In genomic region chr7:27161214-27161720, GRCh38 we compare ENCODE assay signal across 8 cellular contexts. TPM values are rescaled to one million over a fixed set of nuclear protein-coding genes. Genes with fewer than 3 reads are reported as not detected.
DNase-seq lines count a peak whose midpoint lies in the region; ATAC-seq, FAIRE-seq and TF ChIP-seq lines count a peak whose summit lies in the region.

No MANE protein-coding gene starts in this region.

- H3K36me3 ChIP-seq in endodermal cell (ENCODE audit: control insufficient read depth, insufficient read depth, low read length) (no peaks in the 10 kb centered on the region), neuronal stem cell (replicated peaks in 1 of 2; ENCODE audit: control insufficient read depth in 2 of 2, insufficient read depth in 2 of 2, low read length in 2 of 2) (no peaks in the 10 kb centered on the region)

- no peak overlapping the region for H3K18ac ChIP-seq in neuronal stem cell (ENCODE audit: low read length)

- peak; percentile 81 for DNase-seq in GDM1 (lab: John Stamatoyannopoulos, UW)
- peak; percentile 84 for DNase-seq in NOMO-1 treated with DMSO at 0.1 percent for 48 hours (lab: John Stamatoyannopoulos, UW; ENCODE audit: unreplicated experiment)
- no peak for DNase-seq in endodermal cell
- DNase-seq in neuronal stem cell (ENCODE audit: low spot score), result no peak
- no peak for DNase-seq in NCI-H1417 treated with DMSO at 0.1 percent for 48 hours (lab: John Stamatoyannopoulos, UW)
- DNase-seq in H54 (ENCODE audit: insufficient read length, low spot score), result no peak

- ATAC-seq in HG03565 (IDR thresholded peaks at IDR 0.05; ENCODE audit: unreplicated experiment) (no peak), GM21360 (IDR thresholded peaks at IDR 0.05; ENCODE audit: unreplicated experiment) (no peak)

- H2BK12ac ChIP-seq in neuronal stem cell (ENCODE audit: low read length), result no peak overlapping the region

- H2AK5ac ChIP-seq in neuronal stem cell (ENCODE audit: low read depth, low read length), result no peak overlapping the region

- peaks cover 2% of the 10 kb centered on the region for H3K36me3 Mint-ChIP-seq in endodermal cell (ENCODE audit: low read depth)

- H4K91ac ChIP-seq in neuronal stem cell (ENCODE audit: low read depth, low read length, poor library complexity), result no peak overlapping the region

- WGBS in endodermal cell (ENCODE audit: insufficient coverage in 1 of 2, insufficient read length in 1 of 2), 2 experiments, result 0 to 12% methylated on average over 10 to 20 of the region's 27 CpGs
- no CpG with 5 or more reads among the region's 27 CpGs for WGBS in neuronal stem cell (ENCODE audit: extremely low coverage in 2 of 2, insufficient read length in 2 of 2, insufficient replicate concordance in 1 of 2), 2 donors

- H2BK120ac ChIP-seq in neuronal stem cell (ENCODE audit: low read depth, low read length), result no peak overlapping the region

- no peak overlapping the region for H3K4ac ChIP-seq in neuronal stem cell (ENCODE audit: low read length)

- H3K9me3 ChIP-seq in endodermal cell (ENCODE audit: control insufficient read depth, low read length) (peaks cover 26% of the 10 kb centered on the region), neuronal stem cell (replicated peaks in 1 of 2; ENCODE audit: control insufficient read depth in 2 of 2, insufficient read depth in 1 of 2, low read depth in 1 of 2, low read length in 2 of 2) (peaks cover 25 to 42% of the 10 kb centered on the region in 2 donors)

- no peak overlapping the region for H2BK15ac ChIP-seq in neuronal stem cell (ENCODE audit: low read length)

- no peak overlapping the region for H3K4me3 ChIP-seq in endodermal cell (ENCODE audit: low read length)
- H3K4me3 ChIP-seq in neuronal stem cell (ENCODE audit: low read length in 2 of 2), result peak overlapping the region in 1 of 2 donors; percentile 48

- H4K8ac ChIP-seq in neuronal stem cell (ENCODE audit: low read depth, low read length), result no peak overlapping the region

- H2AFZ ChIP-seq in neuronal stem cell (ENCODE audit: low read length), result peak overlapping the region; percentile 99

- no peak overlapping the region for H3K9ac ChIP-seq in endodermal cell (ENCODE audit: extremely low read depth, low read length, poor library complexity, severe bottlenecking)
- no peak overlapping the region for H3K9ac ChIP-seq in neuronal stem cell (ENCODE audit: low read depth, low read length, poor library complexity)

- no peak overlapping the region for H3K27ac Mint-ChIP-seq in endodermal cell

- H3K27ac ChIP-seq in endodermal cell (ENCODE audit: low read depth, low read length) (no peak overlapping the region), neuronal stem cell (replicated peaks; ENCODE audit: low read length) (no peak overlapping the region)

- peaks cover 2% of the 10 kb centered on the region for H3K79me1 ChIP-seq in neuronal stem cell (ENCODE audit: low read depth, low read length)

- H2BK5ac ChIP-seq in neuronal stem cell (ENCODE audit: low read length), result no peak overlapping the region

- H3K9me3 Mint-ChIP-seq in endodermal cell, result peaks cover 32% of the 10 kb centered on the region

- TF ChIP-seq CTCF in endodermal cell (conservative IDR thresholded peaks at IDR 0.05), result no peak

- H3K4me2 ChIP-seq in neuronal stem cell (ENCODE audit: insufficient read depth, low read length, poor library complexity, severe bottlenecking), result no peak overlapping the region

- H3K23ac ChIP-seq in neuronal stem cell (ENCODE audit: low read depth, low read length, poor library complexity), result no peak overlapping the region

- FAIRE-seq in H54 (lab: Jason Lieb, UNC), result no peak

- no peak overlapping the region for H3K14ac ChIP-seq in neuronal stem cell (ENCODE audit: low read length)

- H3K4me1 Mint-ChIP-seq in endodermal cell, result no peaks in the 10 kb centered on the region

- H3K27me3 ChIP-seq in endodermal cell (ENCODE audit: control insufficient read depth, insufficient read depth, low read length, poor library complexity, severe bottlenecking), result peaks cover 100% of the 10 kb centered on the region
- H3K27me3 ChIP-seq in neuronal stem cell (ENCODE audit: control insufficient read depth in 3 of 3, insufficient read depth in 3 of 3, low read depth in 1 of 3, low read length in 3 of 3), result peaks cover 74 to 97% (median 94%) of the 10 kb centered on the region in 3 experiments

- H3K27me3 Mint-ChIP-seq in endodermal cell (ENCODE audit: insufficient read depth), result peaks cover 99% of the 10 kb centered on the region

- H3K4me1 ChIP-seq in endodermal cell (ENCODE audit: control insufficient read depth, insufficient read depth, low read length), result no peaks in the 10 kb centered on the region
- no peaks in the 10 kb centered on the region for H3K4me1 ChIP-seq in neuronal stem cell (ENCODE audit: control insufficient read depth in 2 of 2, insufficient read depth in 1 of 2, low read depth in 1 of 2, low read length in 2 of 2)

- no peak for TF ChIP-seq POLR2A in H54 (IDR thresholded peaks at IDR 0.05; ENCODE audit: low read depth, low read length)

- peak overlapping the region; percentile 42 for H3K4me3 Mint-ChIP-seq in endodermal cell

RNA-seq across cellular contexts. Expression of gene HOXA9, which starts 4.1 kb away (rescaled TPM):
- total RNA-seq in endodermal cell, result not detected
- polyA plus RNA-seq in endodermal cell (2013, experiment 1 of 2), result 23.9 TPM
- 14.3 TPM for polyA plus RNA-seq in endodermal cell (2013, experiment 2 of 2)
- polyA plus RNA-seq in neuronal stem cell (2013, experiment 1 of 2), result not detected
- not detected for polyA plus RNA-seq in neuronal stem cell (2013, experiment 2 of 2)

RNA-seq across cellular contexts. Expression of gene HOXA7, which starts 4.8 kb away (rescaled TPM):
- total RNA-seq in endodermal cell, result not detected
- 7.1 TPM for polyA plus RNA-seq in endodermal cell (2013, experiment 1 of 2)
- 2.9 TPM for polyA plus RNA-seq in endodermal cell (2013, experiment 2 of 2)
- polyA plus RNA-seq in neuronal stem cell (2013, experiment 1 of 2), result not detected
- not detected for polyA plus RNA-seq in neuronal stem cell (2013, experiment 2 of 2)

RNA-seq across cellular contexts. Expression of gene HOXA3, which starts 8.9 kb away (rescaled TPM):
- total RNA-seq in endodermal cell, result not detected
- 19.4 TPM for polyA plus RNA-seq in endodermal cell (2013, experiment 1 of 2)
- polyA plus RNA-seq in endodermal cell (2013, experiment 2 of 2), result 15.9 TPM
- polyA plus RNA-seq in neuronal stem cell (2013, experiment 1 of 2), result not detected
- polyA plus RNA-seq in neuronal stem cell (2013, experiment 2 of 2), result not detected

RNA-seq across cellular contexts. Expression of gene HOXA10, which starts 12.9 kb away (rescaled TPM):
- not detected for total RNA-seq in endodermal cell
- 12.7 TPM for polyA plus RNA-seq in endodermal cell (2013, experiment 1 of 2)
- polyA plus RNA-seq in endodermal cell (2013, experiment 2 of 2), result 8.0 TPM
- polyA plus RNA-seq in neuronal stem cell (2013, experiment 1 of 2), result not detected
- not detected for polyA plus RNA-seq in neuronal stem cell (2013, experiment 2 of 2)

RNA-seq across cellular contexts. Expression of gene HOXA6, which starts 13.7 kb away (rescaled TPM):
- not detected for total RNA-seq in endodermal cell
- 8.6 TPM for polyA plus RNA-seq in endodermal cell (2013, experiment 1 of 2)
- 5.5 TPM for polyA plus RNA-seq in endodermal cell (2013, experiment 2 of 2)
- polyA plus RNA-seq in neuronal stem cell (2013, experiment 1 of 2), result not detected
- polyA plus RNA-seq in neuronal stem cell (2013, experiment 2 of 2), result not detected

Comparison
In these comparisons a context has a peak if more than half of its experiments do, and no peak if none do; other contexts are left out.
1. DNase-seq: peak in GDM1 (single experiment) and NOMO-1 treated with DMSO at 0.1 percent for 48 hours (single experiment); none in endodermal cell (single experiment), neuronal stem cell (single experiment), NCI-H1417 treated with DMSO at 0.1 percent for 48 hours (single experiment) and H54 (single experiment).